In the genomic region with DNA sequence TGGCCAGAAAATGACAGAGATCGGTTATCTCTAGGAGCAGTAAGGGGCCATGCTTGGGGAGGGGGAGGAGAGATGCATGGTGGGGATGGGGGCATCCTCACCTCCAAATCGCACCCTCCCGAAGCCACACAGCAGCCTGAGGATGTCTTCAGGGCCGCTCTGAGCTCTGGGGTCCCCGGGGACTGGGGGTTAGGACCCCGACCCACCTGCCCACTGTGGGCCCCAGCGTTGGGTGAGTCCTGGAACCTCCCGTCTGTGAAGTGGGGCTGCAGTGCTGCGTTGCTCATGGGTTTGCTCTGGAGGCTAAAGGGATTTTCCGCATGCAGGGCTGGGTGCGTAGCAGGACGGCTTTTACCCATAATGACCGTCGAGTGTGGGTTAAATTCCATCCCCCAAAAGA, we compare ENCODE assay signal across 19 cellular contexts.
"Had no signal": no experiment of that assay in that cellular context is flagged by ENCODE, and none has a peak within 500 bp of the region (broad histone marks: within the 10 kb centered on the region; RNA-seq: fewer than 3 reads in every experiment).

No MANE protein-coding gene starts in this region.

- H3K9ac ChIP-seq: neural progenitor cell, parathyroid adenoma had no signal

- H3K36me3 ChIP-seq: neural progenitor cell, stomach, thoracic aorta, transverse colon had no signal

- H2AFZ ChIP-seq: neural progenitor cell, parathyroid adenoma had no signal

- H3K9me3 ChIP-seq: thoracic aorta had no signal

- H3K27ac ChIP-seq: foreskin keratinocyte, neural progenitor cell, parathyroid adenoma, psoas muscle, skin epidermis, stomach, thoracic aorta, transverse colon had no signal

- H3K4me3 ChIP-seq: neural progenitor cell, psoas muscle, skin epidermis, stomach, thoracic aorta, transverse colon had no signal

- ATAC-seq: foreskin keratinocyte, left cardiac atrium, left ventricle myocardium superior, psoas muscle, sciatic nerve had no signal

- H3K4me2 ChIP-seq: neural progenitor cell had no signal

- DNase-seq: erythroblast; foreskin keratinocyte; immature natural killer cell; left cardiac atrium; left ventricle myocardium superior; mesendoderm; naive B cell; occipital lobe; psoas muscle; retina; stimulated activated naive CD4-positive, alpha-beta T cell; stomach; substantia nigra; transverse colon had no signal

- H3K27me3 ChIP-seq: foreskin keratinocyte, neural progenitor cell, transverse colon had no signal

- H3K4me1 ChIP-seq: foreskin keratinocyte, parathyroid adenoma, psoas muscle, stomach, transverse colon had no signal
